3 cellular contexts compared by ENCODE assay signal in genomic region chr14:97513891-97514290, GRCh38.
"Had no signal": no experiment of that assay in that cellular context is flagged by ENCODE, and none has a peak within 500 bp of the region (broad histone marks: within the 10 kb centered on the region; RNA-seq: fewer than 3 reads in every experiment).

No MANE protein-coding gene starts in this region.

- H3K4me3 ChIP-seq: GM12878 had no signal

- ATAC-seq: GM12878 had no signal

- DNase-seq: GDM1, GF-D8 had no signal
